ENCODE assay signal across 29 cellular contexts in genomic region chr10:112758961-112759360, GRCh38.
"Had no signal": no experiment of that assay in that cellular context is flagged by ENCODE, and none has a peak within 500 bp of the region (broad histone marks: within the 10 kb centered on the region; RNA-seq: fewer than 3 reads in every experiment).

No MANE protein-coding gene starts in this region.

- H3K36me3 ChIP-seq: ascending aorta, heart left ventricle, left lung, lower lobe of right lung, right lobe of liver, thyroid gland, WERI-Rb-1 had no signal

- H3K27ac ChIP-seq: ascending aorta, heart left ventricle, left lung, lower lobe of right lung, right lobe of liver, thyroid gland, WERI-Rb-1 had no signal

- H3K4me3 ChIP-seq: ascending aorta, heart left ventricle, left lung, lower lobe of right lung, right lobe of liver, thyroid gland had no signal

- H3K27me3 ChIP-seq: ascending aorta, heart left ventricle, left lung, right lobe of liver, thyroid gland had no signal

- H3K36me3 Mint-ChIP-seq: activated CD4-positive, alpha-beta memory T cell treated with anti-CD3 and anti-CD28 coated beads for 36 hours; activated naive CD4-positive, alpha-beta T cell treated with anti-CD3 and anti-CD28 coated beads, Interleukin-2, amount 10 ng/mL, durations not matched to agents 7 days and 5 days; stimulated activated effector memory CD8-positive, alpha-beta T cell treated with anti-CD3 and anti-CD28 coated beads, Interleukin-12 subunit alpha, Interleukin-12 subunit beta, amount 100 ng/mL, for 72 hours had no signal

- H3K4me3 Mint-ChIP-seq: activated CD4-positive, alpha-beta memory T cell treated with anti-CD3 and anti-CD28 coated beads for 36 hours; activated naive CD4-positive, alpha-beta T cell treated with anti-CD3 and anti-CD28 coated beads, Interleukin-2, amount 10 ng/mL, durations not matched to agents 7 days and 5 days; activated naive CD8-positive, alpha-beta T cell treated with anti-CD3 and anti-CD28 coated beads, Interleukin-2, amount 10 ng/mL, durations not matched to agents 7 days and 5 days; activated T-cell treated with anti-CD3 and anti-CD28 coated beads, Interleukin-2, amount 50 U/mL, for 24 hours; central memory CD8-positive, alpha-beta T cell; dendritic cell treated with granulocyte-macrophage colony-stimulating factor and Interleukin-4, amounts not matched to agents 40 ng/mL and 50 ng/mL, for 4 days; endodermal cell; naive B cell; stimulated activated effector memory CD8-positive, alpha-beta T cell treated with anti-CD3 and anti-CD28 coated beads, Interleukin-12 subunit alpha, Interleukin-12 subunit beta, amount 100 ng/mL, for 72 hours; stimulated activated naive CD8-positive, alpha-beta T cell treated with anti-CD3 and anti-CD28 coated beads, Interleukin-15, amount 100 ng/mL, for 72 hours; T-helper 17 cell had no signal

- H3K27ac Mint-ChIP-seq: activated CD4-positive, alpha-beta memory T cell treated with anti-CD3 and anti-CD28 coated beads for 36 hours; activated naive CD4-positive, alpha-beta T cell treated with anti-CD3 and anti-CD28 coated beads, Interleukin-2, amount 10 ng/mL, durations not matched to agents 7 days and 5 days; activated naive CD8-positive, alpha-beta T cell treated with anti-CD3 and anti-CD28 coated beads, Interleukin-2, amount 10 ng/mL, durations not matched to agents 7 days and 5 days; activated T-cell treated with anti-CD3 and anti-CD28 coated beads, Interleukin-2, amount 50 U/mL, for 24 hours; dendritic cell treated with granulocyte-macrophage colony-stimulating factor and Interleukin-4, amounts not matched to agents 40 ng/mL and 50 ng/mL, for 4 days; endodermal cell; stimulated activated effector memory CD8-positive, alpha-beta T cell treated with anti-CD3 and anti-CD28 coated beads, Interleukin-12 subunit alpha, Interleukin-12 subunit beta, amount 100 ng/mL, for 72 hours; stimulated activated naive CD8-positive, alpha-beta T cell treated with anti-CD3 and anti-CD28 coated beads, Interleukin-15, amount 100 ng/mL, for 72 hours; T-helper 17 cell had no signal

- H3K4me1 ChIP-seq: heart left ventricle, left lung, lower lobe of right lung, right lobe of liver, thyroid gland had no signal

- H3K4me1 Mint-ChIP-seq: activated naive CD4-positive, alpha-beta T cell treated with anti-CD3 and anti-CD28 coated beads, Interleukin-2, amount 10 ng/mL, durations not matched to agents 7 days and 5 days; activated naive CD8-positive, alpha-beta T cell treated with anti-CD3 and anti-CD28 coated beads, Interleukin-2, amount 10 ng/mL, durations not matched to agents 7 days and 5 days; central memory CD8-positive, alpha-beta T cell; naive B cell; stimulated activated effector memory CD8-positive, alpha-beta T cell treated with anti-CD3 and anti-CD28 coated beads, Interleukin-12 subunit alpha, Interleukin-12 subunit beta, amount 100 ng/mL, for 72 hours; stimulated activated naive CD8-positive, alpha-beta T cell treated with anti-CD3 and anti-CD28 coated beads, Interleukin-15, amount 100 ng/mL, for 72 hours had no signal

- H3K9me3 ChIP-seq: ascending aorta, heart left ventricle, left lung, lower lobe of right lung, right lobe of liver, thyroid gland had no signal

- H3K27me3 Mint-ChIP-seq: activated CD4-positive, alpha-beta memory T cell treated with anti-CD3 and anti-CD28 coated beads for 36 hours; activated naive CD4-positive, alpha-beta T cell treated with anti-CD3 and anti-CD28 coated beads, Interleukin-2, amount 10 ng/mL, durations not matched to agents 7 days and 5 days; activated naive CD8-positive, alpha-beta T cell treated with anti-CD3 and anti-CD28 coated beads, Interleukin-2, amount 10 ng/mL, durations not matched to agents 7 days and 5 days; activated T-cell treated with anti-CD3 and anti-CD28 coated beads, Interleukin-2, amount 50 U/mL, for 24 hours; central memory CD8-positive, alpha-beta T cell; dendritic cell treated with granulocyte-macrophage colony-stimulating factor and Interleukin-4, amounts not matched to agents 40 ng/mL and 50 ng/mL, for 4 days; naive B cell; stimulated activated naive CD8-positive, alpha-beta T cell treated with anti-CD3 and anti-CD28 coated beads, Interleukin-15, amount 100 ng/mL, for 72 hours; T-helper 17 cell had no signal

- DNase-seq: activated CD4-positive, alpha-beta memory T cell treated with anti-CD3 and anti-CD28 coated beads for 36 hours; activated CD4-positive, alpha-beta T cell treated with anti-CD3 and anti-CD28 coated beads for 48 hours; activated CD8-positive, alpha-beta memory T cell treated with anti-CD3 and anti-CD28 coated beads, Interleukin-2, amount 50 U/mL, for 4 hours; activated gamma-delta T cell; activated naive CD4-positive, alpha-beta T cell treated with anti-CD3 and anti-CD28 coated beads, Interleukin-2, amount 10 ng/mL, durations not matched to agents 7 days and 5 days; activated naive CD8-positive, alpha-beta T cell treated with anti-CD3 and anti-CD28 coated beads, Interleukin-2, amount 10 ng/mL, durations not matched to agents 7 days and 5 days; activated T-cell treated with anti-CD3 and anti-CD28 coated beads, Interleukin-2, amount 50 U/mL, for 24 hours; endodermal cell; foreskin fibroblast; heart left ventricle; kidney glomerular epithelial cell; left lung; lower lobe of right lung; naive B cell; occipital lobe; posterior cingulate gyrus; right lobe of liver; stimulated activated CD4-positive, alpha-beta T cell treated with anti-CD3 and anti-CD28 coated beads, Interleukin-12 subunit alpha, Interleukin-12 subunit beta, amount 100 ng/mL, for 4 hours; stimulated activated CD4-positive, alpha-beta T cell treated with anti-CD3 and anti-CD28 coated beads, Interleukin-4, amount 100 ng/mL, for 24 hours; stimulated activated naive CD8-positive, alpha-beta T cell treated with anti-CD3 and anti-CD28 coated beads, Interleukin-15, amount 100 ng/mL, for 72 hours; substantia nigra; T-helper 17 cell; T1000; thyroid gland; WERI-Rb-1 had no signal

- H3K9me3 Mint-ChIP-seq: activated CD4-positive, alpha-beta memory T cell treated with anti-CD3 and anti-CD28 coated beads for 36 hours; activated naive CD4-positive, alpha-beta T cell treated with anti-CD3 and anti-CD28 coated beads, Interleukin-2, amount 10 ng/mL, durations not matched to agents 7 days and 5 days; activated naive CD8-positive, alpha-beta T cell treated with anti-CD3 and anti-CD28 coated beads, Interleukin-2, amount 10 ng/mL, durations not matched to agents 7 days and 5 days; activated T-cell treated with anti-CD3 and anti-CD28 coated beads, Interleukin-2, amount 50 U/mL, for 24 hours; central memory CD8-positive, alpha-beta T cell; dendritic cell treated with granulocyte-macrophage colony-stimulating factor and Interleukin-4, amounts not matched to agents 40 ng/mL and 50 ng/mL, for 4 days; endodermal cell; naive B cell; stimulated activated effector memory CD8-positive, alpha-beta T cell treated with anti-CD3 and anti-CD28 coated beads, Interleukin-12 subunit alpha, Interleukin-12 subunit beta, amount 100 ng/mL, for 72 hours; stimulated activated naive CD8-positive, alpha-beta T cell treated with anti-CD3 and anti-CD28 coated beads, Interleukin-15, amount 100 ng/mL, for 72 hours had no signal
